1 cellular context compared by ENCODE assay signal in the genomic region with DNA sequence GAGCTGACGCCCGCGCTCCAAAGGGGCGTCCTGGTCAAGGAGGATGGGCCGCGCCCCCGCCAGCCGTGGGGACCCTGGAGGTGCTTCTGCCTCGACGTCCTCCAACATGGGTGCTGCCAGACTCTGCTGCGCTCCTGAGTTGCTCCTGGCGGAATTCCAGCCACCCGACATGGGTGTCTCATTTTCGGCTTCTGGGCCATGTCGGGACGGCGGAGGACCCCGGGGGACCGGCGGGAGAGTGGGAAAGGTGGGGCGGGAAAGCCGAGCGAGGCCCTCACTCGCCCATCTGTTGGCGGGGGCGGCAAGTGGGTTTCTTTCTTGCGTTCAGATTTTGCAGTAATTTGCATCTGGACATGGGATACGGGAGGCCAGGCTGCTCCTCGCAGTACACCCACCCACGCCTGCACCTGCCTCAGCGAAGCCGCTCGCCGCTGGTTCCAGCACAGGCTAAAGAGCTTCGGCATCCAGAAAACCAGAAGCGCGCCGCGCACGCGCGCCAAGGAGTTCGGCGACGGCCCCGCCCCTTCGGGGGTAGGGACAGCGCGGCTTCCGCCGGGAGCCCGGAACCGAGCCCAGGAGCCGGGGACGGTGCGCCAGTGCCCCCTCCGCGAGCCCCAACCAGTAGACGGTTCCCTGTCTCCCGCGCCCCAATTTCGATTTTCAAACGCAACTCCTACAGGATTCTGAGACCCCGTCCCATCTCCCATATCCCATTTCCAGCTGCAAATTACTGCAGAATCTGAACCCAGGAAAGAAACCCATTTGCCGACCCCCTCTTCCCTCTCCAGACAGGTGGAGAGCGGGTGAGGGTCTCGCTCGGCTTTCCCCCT.
TF ChIP-seq lines count a peak whose summit lies in the region.

A gene (plus strand): TSS at position 563 of the 830 bp plus-strand sequence. CDS start 320 bp downstream, outside the sequence.

TF ChIP-seq in K562, 482 proteins besides CTCF, POLR2A, EP300 and RAD21 (continued from another document and continues in another):
- TF ChIP-seq, protein P1, sequence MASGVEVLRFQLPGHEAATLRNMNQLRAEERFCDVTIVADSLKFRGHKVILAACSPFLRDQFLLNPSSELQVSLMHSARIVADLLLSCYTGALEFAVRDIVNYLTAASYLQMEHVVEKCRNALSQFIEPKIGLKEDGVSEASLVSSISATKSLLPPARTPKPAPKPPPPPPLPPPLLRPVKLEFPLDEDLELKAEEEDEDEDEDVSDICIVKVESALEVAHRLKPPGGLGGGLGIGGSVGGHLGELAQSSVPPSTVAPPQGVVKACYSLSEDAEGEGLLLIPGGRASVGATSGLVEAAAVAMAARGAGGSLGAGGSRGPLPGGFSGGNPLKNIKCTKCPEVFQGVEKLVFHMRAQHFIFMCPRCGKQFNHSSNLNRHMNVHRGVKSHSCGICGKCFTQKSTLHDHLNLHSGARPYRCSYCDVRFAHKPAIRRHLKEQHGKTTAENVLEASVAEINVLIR (CRISPR knock-in tag; IDR thresholded peaks at IDR 0.05), result no peak
- TF ChIP-seq CEBPG (CRISPR knock-in tag; IDR thresholded peaks at IDR 0.05) (no peak), CEBPG (tag; conservative IDR thresholded peaks at IDR 0.05 in 1 of 2, IDR thresholded peaks at IDR 0.05 in 1 of 2) (no peak), L3MBTL2 (IDR thresholded peaks at IDR 0.05) (peak; percentile 83), ZNF23 (CRISPR knock-in tag; IDR thresholded peaks at IDR 0.05) (no peak), HMG20B (CRISPR knock-in tag; IDR thresholded peaks at IDR 0.05) (no peak), GTF2F1 (IDR thresholded peaks at IDR 0.05; ENCODE audit: low read depth, low read length) (no peak), KDM2B (CRISPR knock-in tag; IDR thresholded peaks at IDR 0.05) (no peak), ZNF239 (CRISPR knock-in tag; IDR thresholded peaks at IDR 0.05) (no peak), STAT5B (CRISPR knock-in tag; IDR thresholded peaks at IDR 0.05) (no peak), PRPF4 (IDR thresholded peaks at IDR 0.05; ENCODE audit: insufficient read depth, low read depth, low read length, poor library complexity, severe bottlenecking) (no peak), CBFA2T3 (IDR thresholded peaks at IDR 0.05) (no peak), NFATC3 (IDR thresholded peaks at IDR 0.05) (no peak), SMARCC2 (IDR thresholded peaks at IDR 0.05; ENCODE audit: low read depth) (no peak), SMARCB1 (IDR thresholded peaks at IDR 0.05; ENCODE audit: insufficient read length, low read depth) (no peak), SIRT6 (IDR thresholded peaks at IDR 0.05; ENCODE audit: low read depth, low read length) (no peak), ZFP30 (CRISPR knock-in tag; IDR thresholded peaks at IDR 0.05; ENCODE audit: borderline replicate concordance) (no peak), TEAD1 (CRISPR knock-in tag; IDR thresholded peaks at IDR 0.05) (no peak), DIDO1 (tag; IDR thresholded peaks at IDR 0.05; ENCODE audit: low read depth) (no peak), GTF2E2 (tag; IDR thresholded peaks at IDR 0.05) (no peak), OTX1 (CRISPR knock-in tag; IDR thresholded peaks at IDR 0.05) (no peak), ZKSCAN8 (CRISPR knock-in tag; IDR thresholded peaks at IDR 0.05) (no peak), GTF2A2 (tag; IDR thresholded peaks at IDR 0.05) (no peak), CAMTA2 (CRISPR knock-in tag; conservative IDR thresholded peaks at IDR 0.05) (no peak), NRF1 (conservative IDR thresholded peaks at IDR 0.05 in 1 of 2, IDR thresholded peaks at IDR 0.05 in 1 of 2) (peak; percentile 96), GABPB2 (CRISPR knock-in tag; conservative IDR thresholded peaks at IDR 0.05) (no peak), ZNF124 (CRISPR knock-in tag; IDR thresholded peaks at IDR 0.05) (no peak), NCOR1 (IDR thresholded peaks at IDR 0.05) (no peak), CBX5 (IDR thresholded peaks at IDR 0.05; ENCODE audit: borderline replicate concordance, low read depth) (no peak; the same call in 1 of the 2 replicates), ZNF780A (CRISPR knock-in tag; IDR thresholded peaks at IDR 0.05) (no peak), SAFB2 (IDR thresholded peaks at IDR 0.05; ENCODE audit: borderline replicate concordance, low read depth, low read length, severe bottlenecking) (no peak), ZNF668 (CRISPR knock-in tag; IDR thresholded peaks at IDR 0.05) (no peak), ZNF830 (CRISPR knock-in tag; IDR thresholded peaks at IDR 0.05) (no peak), PHF21A (IDR thresholded peaks at IDR 0.05; ENCODE audit: borderline replicate concordance, low read depth) (peak; percentile 41; the same call in 1 of the 2 replicates), ZNF696 (CRISPR knock-in tag; conservative IDR thresholded peaks at IDR 0.05) (no peak), ADNP (tag; IDR thresholded peaks at IDR 0.05) (no peak), ZNF12 (CRISPR knock-in tag; IDR thresholded peaks at IDR 0.05) (no peak)
- TF ChIP-seq, protein P2, sequence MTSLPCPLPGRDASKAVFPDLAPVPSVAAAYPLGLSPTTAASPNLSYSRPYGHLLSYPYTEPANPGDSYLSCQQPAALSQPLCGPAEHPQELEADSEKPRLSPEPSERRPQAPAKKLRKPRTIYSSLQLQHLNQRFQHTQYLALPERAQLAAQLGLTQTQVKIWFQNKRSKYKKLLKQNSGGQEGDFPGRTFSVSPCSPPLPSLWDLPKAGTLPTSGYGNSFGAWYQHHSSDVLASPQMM (CRISPR knock-in tag; IDR thresholded peaks at IDR 0.05), result no peak
- TF ChIP-seq, protein P3, sequence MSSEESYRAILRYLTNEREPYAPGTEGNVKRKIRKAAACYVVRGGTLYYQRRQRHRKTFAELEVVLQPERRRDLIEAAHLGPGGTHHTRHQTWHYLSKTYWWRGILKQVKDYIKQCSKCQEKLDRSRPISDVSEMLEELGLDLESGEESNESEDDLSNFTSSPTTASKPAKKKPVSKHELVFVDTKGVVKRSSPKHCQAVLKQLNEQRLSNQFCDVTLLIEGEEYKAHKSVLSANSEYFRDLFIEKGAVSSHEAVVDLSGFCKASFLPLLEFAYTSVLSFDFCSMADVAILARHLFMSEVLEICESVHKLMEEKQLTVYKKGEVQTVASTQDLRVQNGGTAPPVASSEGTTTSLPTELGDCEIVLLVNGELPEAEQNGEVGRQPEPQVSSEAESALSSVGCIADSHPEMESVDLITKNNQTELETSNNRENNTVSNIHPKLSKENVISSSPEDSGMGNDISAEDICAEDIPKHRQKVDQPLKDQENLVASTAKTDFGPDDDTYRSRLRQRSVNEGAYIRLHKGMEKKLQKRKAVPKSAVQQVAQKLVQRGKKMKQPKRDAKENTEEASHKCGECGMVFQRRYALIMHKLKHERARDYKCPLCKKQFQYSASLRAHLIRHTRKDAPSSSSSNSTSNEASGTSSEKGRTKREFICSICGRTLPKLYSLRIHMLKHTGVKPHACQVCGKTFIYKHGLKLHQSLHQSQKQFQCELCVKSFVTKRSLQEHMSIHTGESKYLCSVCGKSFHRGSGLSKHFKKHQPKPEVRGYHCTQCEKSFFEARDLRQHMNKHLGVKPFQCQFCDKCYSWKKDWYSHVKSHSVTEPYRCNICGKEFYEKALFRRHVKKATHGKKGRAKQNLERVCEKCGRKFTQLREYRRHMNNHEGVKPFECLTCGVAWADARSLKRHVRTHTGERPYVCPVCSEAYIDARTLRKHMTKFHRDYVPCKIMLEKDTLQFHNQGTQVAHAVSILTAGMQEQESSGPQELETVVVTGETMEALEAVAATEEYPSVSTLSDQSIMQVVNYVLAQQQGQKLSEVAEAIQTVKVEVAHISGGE (CRISPR knock-in tag; IDR thresholded peaks at IDR 0.05), result peak; percentile 86 to 96 (median 86); a peak in 5 of 6 replicates
- TF ChIP-seq, protein P4, sequence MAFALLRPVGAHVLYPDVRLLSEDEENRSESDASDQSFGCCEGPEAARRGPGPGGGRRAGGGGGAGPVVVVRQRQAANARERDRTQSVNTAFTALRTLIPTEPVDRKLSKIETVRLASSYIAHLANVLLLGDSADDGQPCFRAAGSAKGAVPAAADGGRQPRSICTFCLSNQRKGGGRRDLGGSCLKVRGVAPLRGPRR (CRISPR knock-in tag; IDR thresholded peaks at IDR 0.05), result no peak
- TF ChIP-seq, protein P5, sequence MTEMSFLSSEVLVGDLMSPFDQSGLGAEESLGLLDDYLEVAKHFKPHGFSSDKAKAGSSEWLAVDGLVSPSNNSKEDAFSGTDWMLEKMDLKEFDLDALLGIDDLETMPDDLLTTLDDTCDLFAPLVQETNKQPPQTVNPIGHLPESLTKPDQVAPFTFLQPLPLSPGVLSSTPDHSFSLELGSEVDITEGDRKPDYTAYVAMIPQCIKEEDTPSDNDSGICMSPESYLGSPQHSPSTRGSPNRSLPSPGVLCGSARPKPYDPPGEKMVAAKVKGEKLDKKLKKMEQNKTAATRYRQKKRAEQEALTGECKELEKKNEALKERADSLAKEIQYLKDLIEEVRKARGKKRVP (CRISPR knock-in tag; IDR thresholded peaks at IDR 0.05), result no peak
- TF ChIP-seq, protein P6, sequence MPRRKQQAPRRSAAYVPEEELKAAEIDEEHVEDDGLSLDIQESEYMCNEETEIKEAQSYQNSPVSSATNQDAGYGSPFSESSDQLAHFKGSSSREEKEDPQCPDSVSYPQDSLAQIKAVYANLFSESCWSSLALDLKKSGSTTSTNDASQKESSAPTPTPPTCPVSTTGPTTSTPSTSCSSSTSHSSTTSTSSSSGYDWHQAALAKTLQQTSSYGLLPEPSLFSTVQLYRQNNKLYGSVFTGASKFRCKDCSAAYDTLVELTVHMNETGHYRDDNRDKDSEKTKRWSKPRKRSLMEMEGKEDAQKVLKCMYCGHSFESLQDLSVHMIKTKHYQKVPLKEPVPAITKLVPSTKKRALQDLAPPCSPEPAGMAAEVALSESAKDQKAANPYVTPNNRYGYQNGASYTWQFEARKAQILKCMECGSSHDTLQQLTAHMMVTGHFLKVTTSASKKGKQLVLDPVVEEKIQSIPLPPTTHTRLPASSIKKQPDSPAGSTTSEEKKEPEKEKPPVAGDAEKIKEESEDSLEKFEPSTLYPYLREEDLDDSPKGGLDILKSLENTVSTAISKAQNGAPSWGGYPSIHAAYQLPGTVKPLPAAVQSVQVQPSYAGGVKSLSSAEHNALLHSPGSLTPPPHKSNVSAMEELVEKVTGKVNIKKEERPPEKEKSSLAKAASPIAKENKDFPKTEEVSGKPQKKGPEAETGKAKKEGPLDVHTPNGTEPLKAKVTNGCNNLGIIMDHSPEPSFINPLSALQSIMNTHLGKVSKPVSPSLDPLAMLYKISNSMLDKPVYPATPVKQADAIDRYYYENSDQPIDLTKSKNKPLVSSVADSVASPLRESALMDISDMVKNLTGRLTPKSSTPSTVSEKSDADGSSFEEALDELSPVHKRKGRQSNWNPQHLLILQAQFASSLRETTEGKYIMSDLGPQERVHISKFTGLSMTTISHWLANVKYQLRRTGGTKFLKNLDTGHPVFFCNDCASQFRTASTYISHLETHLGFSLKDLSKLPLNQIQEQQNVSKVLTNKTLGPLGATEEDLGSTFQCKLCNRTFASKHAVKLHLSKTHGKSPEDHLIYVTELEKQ (CRISPR knock-in tag; IDR thresholded peaks at IDR 0.05), result no peak
- TF ChIP-seq, protein P7, sequence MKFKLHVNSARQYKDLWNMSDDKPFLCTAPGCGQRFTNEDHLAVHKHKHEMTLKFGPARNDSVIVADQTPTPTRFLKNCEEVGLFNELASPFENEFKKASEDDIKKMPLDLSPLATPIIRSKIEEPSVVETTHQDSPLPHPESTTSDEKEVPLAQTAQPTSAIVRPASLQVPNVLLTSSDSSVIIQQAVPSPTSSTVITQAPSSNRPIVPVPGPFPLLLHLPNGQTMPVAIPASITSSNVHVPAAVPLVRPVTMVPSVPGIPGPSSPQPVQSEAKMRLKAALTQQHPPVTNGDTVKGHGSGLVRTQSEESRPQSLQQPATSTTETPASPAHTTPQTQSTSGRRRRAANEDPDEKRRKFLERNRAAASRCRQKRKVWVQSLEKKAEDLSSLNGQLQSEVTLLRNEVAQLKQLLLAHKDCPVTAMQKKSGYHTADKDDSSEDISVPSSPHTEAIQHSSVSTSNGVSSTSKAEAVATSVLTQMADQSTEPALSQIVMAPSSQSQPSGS (CRISPR knock-in tag; IDR thresholded peaks at IDR 0.05), result no peak
